In the genomic region with DNA sequence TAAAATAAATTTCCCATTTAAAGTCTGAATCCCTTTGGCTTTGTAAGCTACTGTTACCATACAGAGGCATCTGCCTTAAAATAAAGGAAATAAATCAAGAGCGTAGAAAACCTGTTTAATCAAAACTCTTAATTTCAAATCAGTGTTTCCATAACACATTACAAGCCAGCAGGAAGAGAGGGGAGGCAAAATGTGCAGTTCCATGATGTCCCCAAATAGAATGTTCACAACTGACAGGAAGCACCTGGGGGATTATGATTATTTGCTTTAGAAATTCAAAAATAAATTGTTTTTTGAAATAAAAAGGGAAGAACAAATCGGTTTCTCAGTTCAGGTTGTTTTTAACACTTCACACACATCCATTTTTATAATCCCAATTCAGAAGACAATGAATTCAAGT, we compare ENCODE assay signal across 15 cellular contexts. TPM values are rescaled to one million over a fixed set of nuclear protein-coding genes. Genes with fewer than 3 reads are reported as not detected.
DNase-seq lines count a peak whose midpoint lies in the region; ATAC-seq, FAIRE-seq and TF ChIP-seq lines count a peak whose summit lies in the region.
"Had no signal": no experiment of that assay in that cellular context is flagged by ENCODE, and none has a peak within 500 bp of the region (broad histone marks: within the 10 kb centered on the region; RNA-seq: fewer than 3 reads in every experiment).

No MANE protein-coding gene starts in this region.

- ATAC-seq in right cardiac atrium (no peak), Right ventricle myocardium superior (ENCODE audit: poor library complexity) (no peak), GM12878 (no peak), GM21576 (IDR thresholded peaks at IDR 0.05; ENCODE audit: unreplicated experiment) (no peak)
- ATAC-seq: activated CD8-positive, alpha-beta memory T cell treated with anti-CD3 and anti-CD28 coated beads, Interleukin-2, amount 10 ng/mL, durations not matched to agents 7 days and 5 days had no signal

- no TSS peak for BruUV-seq in GM12878 (replicated peaks; lab: Mats Ljungman, UMichigan)

- no peak for TF ChIP-seq RAD21 in GM12878 (IDR thresholded peaks at IDR 0.05; ENCODE audit: insufficient read depth, low read depth, low read length)

- no peak overlapping the region for H3K9ac ChIP-seq in GM12878 (ENCODE audit: control insufficient read depth, insufficient read depth, low read length)

- POLR2A ChIA-PET in GM12878 (lab: Charles Lee) = interaction anchor here (0.6 kb wide), 1 partner anchor 294 kb away, joined by 3 read pairs; no protein-coding TSS in a partner anchor
- POLR2A ChIA-PET in HEK293T (lab: Yijun Ruan, JAX) = no interaction called here

- H3K9me3 ChIP-seq in right cardiac atrium (ENCODE audit: control insufficient read depth, low read length) = no peaks in the 10 kb centered on the region
- H3K9me3 ChIP-seq in GM12878 (replicated peaks; ENCODE audit: control insufficient read depth, insufficient read depth, low read length) = no peaks in the 10 kb centered on the region
- no peaks in the 10 kb centered on the region for H3K9me3 ChIP-seq in osteoblast (ENCODE audit: low read depth, low read length)
- H3K9me3 ChIP-seq in vagina = no peaks in the 10 kb centered on the region

- no peak for TF ChIP-seq EP300 in GM12878 (IDR thresholded peaks at IDR 0.05; ENCODE audit: borderline replicate concordance in 1 of 2, control insufficient read depth in 1 of 2, low read depth in 2 of 2, low read length in 2 of 2)

- no peaks in the 10 kb centered on the region for H4K20me1 ChIP-seq in GM12878 (ENCODE audit: control insufficient read depth, insufficient read depth)
- H4K20me1 ChIP-seq in osteoblast (ENCODE audit: insufficient read depth, low read length) = no peaks in the 10 kb centered on the region

- TF ChIP-seq POLR2A in GM12878 (IDR thresholded peaks at IDR 0.05; ENCODE audit: low read depth, low read length) (no peak), vagina (IDR thresholded peaks at IDR 0.05) (no peak)

- intact Hi-C loops in right cardiac atrium (cut with DNase I) = loop anchor here in 2 of 4 donors (5.0 to 10.0 kb wide), 2 partner anchors 71 to 143 kb away; no protein-coding TSS in a partner anchor
- intact Hi-C loops in Right ventricle myocardium superior (cut with DNase I) = no loop called here
- intact Hi-C loops in GM12878 (cut with micrococcal nuclease; ENCODE audit: unreplicated experiment) = loop anchor here (5.0 kb wide), 1 partner anchor 83 kb away; a partner anchor contains a TSS
- intact Hi-C loops in vagina (cut with DNase I) = loop anchor here (2.0 to 5.0 kb wide), 2 partner anchors 21 to 148 kb away; a partner anchor contains a TSS

- H3K79me2 ChIP-seq in GM12878 (ENCODE audit: control insufficient read depth, insufficient read depth, low read length) (no peaks in the 10 kb centered on the region), osteoblast (ENCODE audit: insufficient read depth, low read length) (no peaks in the 10 kb centered on the region)

- no peak for DNase-seq in right cardiac atrium
- DNase-seq in Right ventricle myocardium superior = no peak
- no peak for DNase-seq in GM12878 (ENCODE audit: low read depth, low spot score)
- no peak for DNase-seq in osteoblast (ENCODE audit: insufficient read length, low spot score, missing footprints)
- DNase-seq in vagina (ENCODE audit: extremely low spot score in 2 of 2) = no peak
- DNase-seq in activated T-cell treated with anti-CD3 and anti-CD28 coated beads, Interleukin-2, amount 50 U/mL, for 1 hour = no peak
- no peak for DNase-seq in HEK293T (ENCODE audit: extremely low spot score)
- DNase-seq: activated CD8-positive, alpha-beta memory T cell treated with anti-CD3 and anti-CD28 coated beads, Interleukin-2, amount 10 ng/mL, durations not matched to agents 7 days and 5 days; activated naive CD4-positive, alpha-beta T cell treated with anti-CD3 and anti-CD28 coated beads, Interleukin-2, amount 50 U/mL, for 16 hours; DMS153; H9; NCI-H2081 treated with DMSO at 0.1 percent for 48 hours; WERI-Rb-1 had no signal

- CTCF ChIA-PET in GM12878 (lab: Yijun Ruan, JAX) (interaction anchor here (1.1 kb wide), 1 partner anchor 25 kb away, joined by 4 read pairs; no protein-coding TSS in a partner anchor), HEK293T (lab: Yijun Ruan, JAX) (no interaction called here)

- H3K4me2 ChIP-seq in GM12878 (ENCODE audit: control insufficient read depth, insufficient read depth) (peak overlapping the region; percentile 8; the same call in 1 of the 2 replicates), osteoblast (ENCODE audit: insufficient read depth, low read length) (peak overlapping the region; percentile 95)

- TF ChIP-seq CTCF in GM12878 (IDR thresholded peaks at IDR 0.05 in 2 of 3, conservative IDR thresholded peaks at IDR 0.05 in 1 of 3; ENCODE audit: control insufficient read depth in 2 of 3, extremely low read depth in 1 of 3, insufficient read depth in 1 of 3, low read depth in 3 of 3, low read length in 3 of 3) = no peak
- TF ChIP-seq CTCF in osteoblast (IDR thresholded peaks at IDR 0.05; ENCODE audit: extremely low read depth, low read depth, low read length) = no peak
- no peak for TF ChIP-seq CTCF in vagina (IDR thresholded peaks at IDR 0.05)

- peak overlapping the region; percentile 36 for H3K4me3 ChIP-seq in right cardiac atrium (ENCODE audit: low read length)
- no peak overlapping the region for H3K4me3 ChIP-seq in GM12878
- no peak overlapping the region for H3K4me3 ChIP-seq in osteoblast (ENCODE audit: insufficient read depth, low read length)
- peak overlapping the region in 1 of 2 donors; percentile 22 for H3K4me3 ChIP-seq in vagina

- no peak for FAIRE-seq in GM12878 (lab: Jason Lieb, UNC)
- FAIRE-seq: bronchial epithelial cell had no signal

- RAD21 ChIA-PET in GM12878 (lab: Charles Lee; ENCODE audit: unreplicated experiment) = interaction anchor here (0.8 to 1.1 kb wide), 2 partner anchors 9 to 24 kb away, joined by 3 to 4 read pairs; no protein-coding TSS in a partner anchor

- H3K27ac ChIP-seq in right cardiac atrium (ENCODE audit: low read length) (no peak overlapping the region), GM12878 (ENCODE audit: control insufficient read depth, insufficient read depth) (no peak overlapping the region), osteoblast (ENCODE audit: low read depth, low read length) (peak overlapping the region; percentile 96), vagina (peak overlapping the region; percentile 89)
- H3K27ac ChIP-seq: WERI-Rb-1 had no signal

- SMC1A ChIA-PET in GM12878 (lab: Charles Lee; ENCODE audit: uncharacterized antibody, unreplicated experiment) = interaction anchor here (0.7 to 0.8 kb wide), 2 partner anchors 15 to 26 kb away, joined by 3 read pairs; no protein-coding TSS in a partner anchor

- H3K36me3 ChIP-seq in GM12878 (ENCODE audit: control insufficient read depth in 2 of 2, insufficient read depth in 2 of 2, low read length in 1 of 2) = no peaks in the 10 kb centered on the region
- no peaks in the 10 kb centered on the region for H3K36me3 ChIP-seq in osteoblast (ENCODE audit: insufficient read depth, low read length)
- no peaks in the 10 kb centered on the region for H3K36me3 ChIP-seq in vagina
- H3K36me3 ChIP-seq: WERI-Rb-1 had no signal

- peaks cover 4% of the 10 kb centered on the region for H3K4me1 ChIP-seq in right cardiac atrium (ENCODE audit: control insufficient read depth, insufficient read depth, low read length)
- H3K4me1 ChIP-seq in GM12878 (ENCODE audit: control insufficient read depth, insufficient read depth, low read length) = peaks cover 5% of the 10 kb centered on the region; the same call in 1 of the 2 replicates
- peaks cover 23% of the 10 kb centered on the region for H3K4me1 ChIP-seq in osteoblast (ENCODE audit: insufficient read depth, low read length)
- peaks cover 39% of the 10 kb centered on the region for H3K4me1 ChIP-seq in vagina

- in situ Hi-C loops in GM12878 (cut with MboI) = no loop called here

- H3K27me3 ChIP-seq in right cardiac atrium (ENCODE audit: control insufficient read depth, insufficient read depth) (no peaks in the 10 kb centered on the region), GM12878 (replicated peaks in 1 of 2; ENCODE audit: control insufficient read depth in 2 of 2, insufficient read depth in 2 of 2, low read length in 1 of 2) (no peaks in the 10 kb centered on the region; a peak in 2 of 4 replicates), osteoblast (ENCODE audit: insufficient read depth, low read length) (no peaks in the 10 kb centered on the region), vagina (no peaks in the 10 kb centered on the region)

- 51% methylated on average over 2 of the region's 2 CpGs for WGBS in right cardiac atrium
- 52% methylated on average over 2 of the region's 2 CpGs for WGBS in GM12878 (ENCODE audit: insufficient coverage, insufficient replicate concordance, low lambda C conversion rate, missing lambda C conversion rate)

- H2AFZ ChIP-seq in GM12878 (ENCODE audit: control insufficient read depth, low read depth, low read length) (no peak overlapping the region), osteoblast (ENCODE audit: low read length) (no peak overlapping the region)

TF ChIP-seq in GM12878, 131 proteins besides CTCF, POLR2A, EP300 and RAD21 (continues in another document):
- no peak for TF ChIP-seq NFYA (IDR thresholded peaks at IDR 0.05; ENCODE audit: borderline replicate concordance, low read depth, low read length)

TF ChIP-seq in HEK293T, 16 proteins besides CTCF, POLR2A, EP300 and RAD21 (continues in another document):
- TF ChIP-seq ARNT (IDR thresholded peaks at IDR 0.05) = no peak
- TF ChIP-seq LEF1 (IDR thresholded peaks at IDR 0.05; ENCODE audit: borderline replicate concordance) = no peak
- no peak for TF ChIP-seq TARDBP (IDR thresholded peaks at IDR 0.05)
- no peak for TF ChIP-seq HDGF (IDR thresholded peaks at IDR 0.05; ENCODE audit: borderline replicate concordance)

RNA-seq across cellular contexts. Expression of a gene that starts 21.4 kb away (rescaled TPM):
- total RNA-seq in right cardiac atrium (10 to 100 TPM; 11.3 to 19.1 (median 14.6) TPM), Right ventricle myocardium superior (6.0 TPM), GM12878 (2014; rRNA removed) (8.0 and 16.0 TPM in 2 replicates), GM12878 (2014; rRNA removed; fragmentation: Illumina TruSeq; extraction: Trizol) (9.7 and 10.1 TPM in 2 replicates), GM12878 (2021) (8.5 and 9.4 TPM in 2 replicates), osteoblast (32.6 and 40.7 TPM in 2 replicates), vagina (79.3 TPM)
- polyA plus RNA-seq in right cardiac atrium (16.9 TPM), GM12878 (2011; rRNA removed) (2.6 and 3.5 TPM in 2 replicates), GM12878 (2014; fragmentation: Illumina TruSeq; extraction: Trizol) (12.0 and 18.8 TPM in 2 replicates), GM12878 (2014; fragmentation: Nextera tagmentation; extraction: Ambion mirVana) (1 to 10 TPM; 3.7 TPM), GM12878 (2014; rRNA removed) (11.5 and 12.7 TPM in 2 replicates), GM12878 (2016; fragmentation: Nextera tagmentation; extraction: Ambion mirVana) (1 to 10 TPM; 5.1 to 6.5 TPM)
- total RNA-seq in GM12878 (2013; cell fraction: nucleolus; rRNA removed) = 5.3 and 9.2 TPM in 2 replicates
- polyA plus RNA-seq in GM12878 (2011; ENCODE audit: low read depth) = 2.0 TPM
- polyA plus RNA-seq in GM12878 (2011; cell fraction: cytosol; rRNA removed) = 1.5 and 1.9 TPM in 2 replicates
- 4.3 and 4.9 TPM in 2 replicates for polyA plus RNA-seq in GM12878 (2011; cell fraction: nucleus; rRNA removed)
- 4.6 and 4.7 TPM in 2 replicates for polyA plus RNA-seq in GM12878 (2012)
- polyA minus RNA-seq in GM12878 (2011; rRNA and poly(A)+ RNA removed) = 1.2 and 1.6 TPM in 2 replicates
- 0.73 and 2.0 TPM in 2 replicates for polyA minus RNA-seq in GM12878 (2011; cell fraction: cytosol; rRNA and poly(A)+ RNA removed)
- polyA minus RNA-seq in GM12878 (2011; cell fraction: nucleus; rRNA and poly(A)+ RNA removed) = 1.9 TPM in 2 replicates

Comparison
In these comparisons a context has a peak if more than half of its experiments do, and no peak if none do; other contexts are left out.
1. H3K27ac ChIP-seq: peak in osteoblast (single experiment) and vagina (single experiment); none in right cardiac atrium (single experiment) and GM12878 (single experiment).